20 cellular contexts compared by ENCODE assay signal in genomic region chr2:241114836-241115235, GRCh38. TPM values are rescaled to one million over a fixed set of nuclear protein-coding genes. Genes with fewer than 3 reads are reported as not detected.
DNase-seq lines count a peak whose midpoint lies in the region; ATAC-seq and TF ChIP-seq lines count a peak whose summit lies in the region.
"Had no signal": no experiment of that assay in that cellular context is flagged by ENCODE, and none has a peak within 500 bp of the region (broad histone marks: within the 10 kb centered on the region; RNA-seq: fewer than 3 reads in every experiment).

No MANE protein-coding gene starts in this region.

- peaks cover 39% of the 10 kb centered on the region for H3K4me1 Mint-ChIP-seq in activated naive CD8-positive, alpha-beta T cell (ENCODE audit: low read depth)
- H3K4me1 Mint-ChIP-seq in activated naive CD8-positive, alpha-beta T cell treated with anti-CD3 and anti-CD28 coated beads for 36 hours = peaks cover 23% of the 10 kb centered on the region
- peaks cover 18% of the 10 kb centered on the region for H3K4me1 Mint-ChIP-seq in T-helper 17 cell

- 92 to 100% methylated on average over 2 to 11 of the region's 11 CpGs for WGBS in transverse colon (ENCODE audit: low coverage in 1 of 2), 2 donors

- intact Hi-C loops in transverse colon (cut with DNase I; ENCODE audit: low total_unique reads) = no loop called here

- no peaks in the 10 kb centered on the region for H3K4me1 ChIP-seq in transverse colon
- H3K4me1 ChIP-seq: BE2C had no signal

- no peaks in the 10 kb centered on the region for H3K27me3 Mint-ChIP-seq in activated naive CD8-positive, alpha-beta T cell
- H3K27me3 Mint-ChIP-seq in activated naive CD8-positive, alpha-beta T cell treated with anti-CD3 and anti-CD28 coated beads for 36 hours = no peaks in the 10 kb centered on the region
- no peaks in the 10 kb centered on the region for H3K27me3 Mint-ChIP-seq in T-helper 17 cell

- no peaks in the 10 kb centered on the region for H3K36me3 ChIP-seq in transverse colon
- H3K36me3 ChIP-seq: MG63 had no signal

- TF ChIP-seq EP300 in transverse colon (IDR thresholded peaks at IDR 0.05; ENCODE audit: low read depth) = no peak

- H3K9me3 ChIP-seq in T-helper 17 cell (ENCODE audit: control insufficient read depth, low read length, poor library complexity, severe bottlenecking) (no peaks in the 10 kb centered on the region), transverse colon (no peaks in the 10 kb centered on the region)
- H3K9me3 ChIP-seq: BE2C, MG63, SK-N-SH had no signal

- in situ Hi-C loops in transverse colon (cut with MboI; ENCODE audit: low pct_ligation_motif_present in 1 of 4, low pct_unique_long_range_greater_than_20kb in 1 of 4, low sequenced_read_pairs in 3 of 4) = no loop called here

- no peak for DNase-seq in activated naive CD8-positive, alpha-beta T cell treated with anti-CD3 and anti-CD28 coated beads for 36 hours
- no peak for DNase-seq in T-helper 17 cell
- DNase-seq in mesenteric fat pad (ENCODE audit: low spot score) = peak; percentile 85
- no peak for DNase-seq in hepatic stellate cell (ENCODE audit: low spot score)
- no peak for DNase-seq in transverse colon
- DNase-seq: BE2C; DMS153; DND-41; KG1; MG63; NCI-H1105 treated with DMSO at 0.1 percent for 48 hours; NCI-H2029; NCI-H446 treated with DMSO at 0.1 percent for 48 hours; NCI-H526; NCI-H82; NK-92 treated with Interleukin-12 subunit alpha and Interleukin-12 subunit beta, amount 100 ng/mL, for 24 hours; PC-3; SK-N-SH had no signal

- peaks cover 21% of the 10 kb centered on the region for H3K36me3 Mint-ChIP-seq in activated naive CD8-positive, alpha-beta T cell
- peaks cover 39% of the 10 kb centered on the region for H3K36me3 Mint-ChIP-seq in activated naive CD8-positive, alpha-beta T cell treated with anti-CD3 and anti-CD28 coated beads for 36 hours
- peaks cover 19% of the 10 kb centered on the region for H3K36me3 Mint-ChIP-seq in T-helper 17 cell (ENCODE audit: low read depth)

- H3K27me3 ChIP-seq in transverse colon = no peaks in the 10 kb centered on the region
- H3K27me3 ChIP-seq: BE2C, MG63 had no signal

- no peak overlapping the region for H3K4me3 Mint-ChIP-seq in activated naive CD8-positive, alpha-beta T cell
- H3K4me3 Mint-ChIP-seq in activated naive CD8-positive, alpha-beta T cell treated with anti-CD3 and anti-CD28 coated beads for 36 hours = no peak overlapping the region
- no peak overlapping the region for H3K4me3 Mint-ChIP-seq in T-helper 17 cell

- peak overlapping the region; percentile 58 for H3K27ac Mint-ChIP-seq in activated naive CD8-positive, alpha-beta T cell
- H3K27ac Mint-ChIP-seq in activated naive CD8-positive, alpha-beta T cell treated with anti-CD3 and anti-CD28 coated beads for 36 hours = no peak overlapping the region
- peak overlapping the region; percentile 90 for H3K27ac Mint-ChIP-seq in T-helper 17 cell

- H3K27ac ChIP-seq in transverse colon = no peak overlapping the region

- no peaks in the 10 kb centered on the region for H3K9me3 Mint-ChIP-seq in activated naive CD8-positive, alpha-beta T cell (ENCODE audit: low read depth)
- no peaks in the 10 kb centered on the region for H3K9me3 Mint-ChIP-seq in activated naive CD8-positive, alpha-beta T cell treated with anti-CD3 and anti-CD28 coated beads for 36 hours

- TF ChIP-seq CTCF in transverse colon (IDR thresholded peaks at IDR 0.05) = no peak

- ATAC-seq in T-helper 17 cell (no peak), HG03175 (IDR thresholded peaks at IDR 0.05; ENCODE audit: unreplicated experiment) (no peak)
- ATAC-seq: PC-3 had no signal

- no peak for TF ChIP-seq POLR2A in transverse colon (IDR thresholded peaks at IDR 0.05)

- H3K4me3 ChIP-seq in transverse colon = no peak overlapping the region
- H3K4me3 ChIP-seq: MG63 had no signal

RNA-seq across cellular contexts. Expression of gene MTERF4, which starts 12.7 kb away (rescaled TPM):
- 10 to 100 TPM; 34.5 to 35.6 TPM for total RNA-seq in activated naive CD8-positive, alpha-beta T cell treated with anti-CD3 and anti-CD28 coated beads for 36 hours
- total RNA-seq in T-helper 17 cell (10 to 100 TPM; 66.7 to 82.9 TPM), mesenteric fat pad (23.6 TPM), transverse colon (100 to 1,000 TPM in 1 of 4 donors, 10 to 100 TPM in 3; 25.4 to 161 (median 34.3) TPM)

RNA-seq across cellular contexts. Expression of gene PASK, which starts 34.4 kb away (rescaled TPM):
- total RNA-seq in activated naive CD8-positive, alpha-beta T cell treated with anti-CD3 and anti-CD28 coated beads for 36 hours = 10 to 100 TPM; 68.5 to 76.4 TPM
- 100 to 1,000 TPM; 108 to 163 TPM for total RNA-seq in T-helper 17 cell
- total RNA-seq in mesenteric fat pad = 6.4 TPM
- total RNA-seq in transverse colon = 10 to 100 TPM in 2 of 4 donors, 1 to 10 TPM in 2; 7.0 to 35.2 (median 19.1) TPM

RNA-seq across cellular contexts. Expression of gene PPP1R7, which starts 35.4 kb away (rescaled TPM):
- total RNA-seq in activated naive CD8-positive, alpha-beta T cell treated with anti-CD3 and anti-CD28 coated beads for 36 hours = 10 to 100 TPM; 80.4 to 85.1 TPM
- 10 to 100 TPM; 40.0 to 54.8 TPM for total RNA-seq in T-helper 17 cell
- 48.9 TPM for total RNA-seq in mesenteric fat pad
- total RNA-seq in transverse colon = 10 to 100 TPM; 10.8 to 84.2 (median 46.5) TPM
